Comparison of ENCODE assay signal across 16 cellular contexts in the genomic region with DNA sequence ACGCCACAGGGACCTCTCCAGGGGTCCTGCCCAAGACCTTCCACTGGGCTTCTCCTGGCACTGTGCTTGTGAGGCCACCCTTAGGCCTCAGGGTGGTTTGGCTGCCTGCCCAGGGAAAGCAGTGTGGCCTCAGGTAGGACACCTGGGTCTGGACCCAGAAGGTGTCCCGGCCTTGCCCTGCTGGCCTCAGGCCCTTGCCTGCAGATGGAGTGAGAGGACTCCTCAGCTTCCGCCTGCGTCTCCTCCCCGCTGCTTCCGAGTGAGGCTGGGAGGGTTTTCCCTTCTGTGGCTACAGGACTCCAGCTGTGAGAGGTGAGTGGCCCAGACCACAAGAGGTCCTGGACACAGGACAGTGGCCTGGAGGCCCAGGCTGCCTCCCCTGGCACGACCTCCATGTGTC.
"Had no signal": no experiment of that assay in that cellular context is flagged by ENCODE, and none has a peak within 500 bp of the region (broad histone marks: within the 10 kb centered on the region; RNA-seq: fewer than 3 reads in every experiment).

No MANE protein-coding gene starts in this region.

- H3K27ac ChIP-seq: epithelial cell of prostate, lower lobe of right lung, ovary, psoas muscle, suprapubic skin, transverse colon, vagina had no signal

- H3K9me3 ChIP-seq: ovary, psoas muscle, suprapubic skin, transverse colon, vagina had no signal

- DNase-seq: activated CD4-positive, alpha-beta T cell treated with anti-CD3 and anti-CD28 coated beads, Interleukin-2, amount 50 U/mL, for 48 hours; activated T-cell treated with anti-CD3 and anti-CD28 coated beads for 4 hours; foreskin fibroblast; glutamatergic neuron; hypothalamus; lower lobe of right lung; naive thymus-derived CD8-positive, alpha-beta T cell; ovary; psoas muscle; stimulated activated naive CD8-positive, alpha-beta T cell treated with anti-CD3 and anti-CD28 coated beads, Interleukin-15, amount 100 ng/mL, for 72 hours; transverse colon had no signal

- H3K36me3 ChIP-seq: lower lobe of right lung, ovary, suprapubic skin, transverse colon, vagina had no signal

- H3K4me1 ChIP-seq: transverse colon had no signal

- H3K27ac Mint-ChIP-seq: activated naive CD8-positive, alpha-beta T cell; activated T-helper 1 cell treated with anti-CD3 and anti-CD28 coated beads, Interleukin-12 subunit alpha, Interleukin-12 subunit beta, Interleukin-2, Interleukin-4 antibody, amounts not matched to agents 30 ng/mL and 10 ng/mL and 1 ng/mL, durations not matched to agents 14 hours and 24 hours and 36 hours; naive thymus-derived CD8-positive, alpha-beta T cell; stimulated activated naive CD8-positive, alpha-beta T cell treated with anti-CD3 and anti-CD28 coated beads, Interleukin-15, amount 100 ng/mL, for 72 hours had no signal

- H3K27me3 ChIP-seq: ovary, vagina had no signal

- H3K4me3 Mint-ChIP-seq: activated naive CD8-positive, alpha-beta T cell; activated T-helper 1 cell treated with anti-CD3 and anti-CD28 coated beads, Interleukin-12 subunit alpha, Interleukin-12 subunit beta, Interleukin-2, Interleukin-4 antibody, amounts not matched to agents 30 ng/mL and 10 ng/mL and 1 ng/mL, durations not matched to agents 14 hours and 24 hours and 36 hours; naive thymus-derived CD8-positive, alpha-beta T cell; stimulated activated naive CD8-positive, alpha-beta T cell treated with anti-CD3 and anti-CD28 coated beads, Interleukin-15, amount 100 ng/mL, for 72 hours had no signal

- H3K4me1 Mint-ChIP-seq: stimulated activated naive CD8-positive, alpha-beta T cell treated with anti-CD3 and anti-CD28 coated beads, Interleukin-15, amount 100 ng/mL, for 72 hours had no signal

- H3K4me3 ChIP-seq: lower lobe of right lung, ovary, psoas muscle, suprapubic skin, transverse colon, vagina had no signal
